Comparison of ENCODE assay signal across 1 cellular context in the genomic region with DNA sequence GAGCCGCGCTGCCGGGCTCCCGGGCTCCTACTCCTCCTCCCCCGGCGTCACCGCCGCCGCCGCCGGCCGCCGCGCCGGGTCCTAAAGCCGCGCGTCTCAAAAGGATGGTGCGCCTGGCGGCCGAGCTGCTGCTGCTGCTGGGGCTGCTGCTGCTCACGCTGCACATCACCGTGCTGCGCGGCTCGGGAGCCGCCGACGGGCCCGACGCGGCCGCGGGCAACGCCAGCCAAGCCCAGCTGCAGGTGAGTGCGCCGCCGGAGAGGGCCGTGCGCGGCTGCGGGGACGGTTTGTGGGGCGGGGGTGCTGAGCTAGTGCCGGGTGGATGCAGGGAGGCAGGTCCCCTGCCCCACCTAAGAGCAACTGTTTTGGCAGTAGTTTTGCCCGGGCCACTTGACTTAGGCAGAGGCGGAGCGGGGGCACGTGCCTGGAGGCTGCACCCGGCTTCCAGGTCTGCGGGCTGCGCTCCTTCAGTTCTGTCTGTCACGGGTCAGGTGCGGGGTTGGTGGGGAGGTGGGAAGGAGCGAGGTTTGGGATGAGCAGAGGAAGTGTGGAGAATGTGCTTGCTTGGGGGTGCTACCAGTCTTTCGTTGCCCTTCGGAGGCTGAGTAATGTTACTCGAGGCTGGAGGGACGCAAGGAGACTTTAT.
TF ChIP-seq lines count a peak whose summit lies in the region.

No MANE protein-coding gene starts in this region.

TF ChIP-seq in HepG2, 621 proteins besides CTCF, POLR2A, EP300 and RAD21 (continued from another document and continues in another):
- TF ChIP-seq, protein P1, sequence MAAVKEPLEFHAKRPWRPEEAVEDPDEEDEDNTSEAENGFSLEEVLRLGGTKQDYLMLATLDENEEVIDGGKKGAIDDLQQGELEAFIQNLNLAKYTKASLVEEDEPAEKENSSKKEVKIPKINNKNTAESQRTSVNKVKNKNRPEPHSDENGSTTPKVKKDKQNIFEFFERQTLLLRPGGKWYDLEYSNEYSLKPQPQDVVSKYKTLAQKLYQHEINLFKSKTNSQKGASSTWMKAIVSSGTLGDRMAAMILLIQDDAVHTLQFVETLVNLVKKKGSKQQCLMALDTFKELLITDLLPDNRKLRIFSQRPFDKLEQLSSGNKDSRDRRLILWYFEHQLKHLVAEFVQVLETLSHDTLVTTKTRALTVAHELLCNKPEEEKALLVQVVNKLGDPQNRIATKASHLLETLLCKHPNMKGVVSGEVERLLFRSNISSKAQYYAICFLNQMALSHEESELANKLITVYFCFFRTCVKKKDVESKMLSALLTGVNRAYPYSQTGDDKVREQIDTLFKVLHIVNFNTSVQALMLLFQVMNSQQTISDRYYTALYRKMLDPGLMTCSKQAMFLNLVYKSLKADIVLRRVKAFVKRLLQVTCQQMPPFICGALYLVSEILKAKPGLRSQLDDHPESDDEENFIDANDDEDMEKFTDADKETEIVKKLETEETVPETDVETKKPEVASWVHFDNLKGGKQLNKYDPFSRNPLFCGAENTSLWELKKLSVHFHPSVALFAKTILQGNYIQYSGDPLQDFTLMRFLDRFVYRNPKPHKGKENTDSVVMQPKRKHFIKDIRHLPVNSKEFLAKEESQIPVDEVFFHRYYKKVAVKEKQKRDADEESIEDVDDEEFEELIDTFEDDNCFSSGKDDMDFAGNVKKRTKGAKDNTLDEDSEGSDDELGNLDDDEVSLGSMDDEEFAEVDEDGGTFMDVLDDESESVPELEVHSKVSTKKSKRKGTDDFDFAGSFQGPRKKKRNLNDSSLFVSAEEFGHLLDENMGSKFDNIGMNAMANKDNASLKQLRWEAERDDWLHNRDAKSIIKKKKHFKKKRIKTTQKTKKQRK (IDR thresholded peaks at IDR 0.05; ENCODE audit: low read length) = no peak
- peak; percentile 20 for TF ChIP-seq YY1 (IDR thresholded peaks at IDR 0.05; ENCODE audit: insufficient read depth, insufficient replicate concordance, low read depth, low read length)
- TF ChIP-seq, protein P2, sequence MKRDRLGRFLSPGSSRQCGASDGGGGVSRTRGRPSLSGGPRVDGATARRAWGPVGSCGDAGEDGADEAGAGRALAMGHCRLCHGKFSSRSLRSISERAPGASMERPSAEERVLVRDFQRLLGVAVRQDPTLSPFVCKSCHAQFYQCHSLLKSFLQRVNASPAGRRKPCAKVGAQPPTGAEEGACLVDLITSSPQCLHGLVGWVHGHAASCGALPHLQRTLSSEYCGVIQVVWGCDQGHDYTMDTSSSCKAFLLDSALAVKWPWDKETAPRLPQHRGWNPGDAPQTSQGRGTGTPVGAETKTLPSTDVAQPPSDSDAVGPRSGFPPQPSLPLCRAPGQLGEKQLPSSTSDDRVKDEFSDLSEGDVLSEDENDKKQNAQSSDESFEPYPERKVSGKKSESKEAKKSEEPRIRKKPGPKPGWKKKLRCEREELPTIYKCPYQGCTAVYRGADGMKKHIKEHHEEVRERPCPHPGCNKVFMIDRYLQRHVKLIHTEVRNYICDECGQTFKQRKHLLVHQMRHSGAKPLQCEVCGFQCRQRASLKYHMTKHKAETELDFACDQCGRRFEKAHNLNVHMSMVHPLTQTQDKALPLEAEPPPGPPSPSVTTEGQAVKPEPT (CRISPR knock-in tag; IDR thresholded peaks at IDR 0.05; ENCODE audit: low read depth) = 0 out of 2 replicates have a peak, but pooled peaks have one; percentile 62
- no peak for TF ChIP-seq NAIF1 (CRISPR knock-in tag; IDR thresholded peaks at IDR 0.05; ENCODE audit: borderline replicate concordance)
- peak; percentile 64 for TF ChIP-seq MYC (CRISPR knock-in tag; IDR thresholded peaks at IDR 0.05; ENCODE audit: borderline replicate concordance)
- no peak for TF ChIP-seq PHF21A (CRISPR knock-in tag; IDR thresholded peaks at IDR 0.05)
- TF ChIP-seq, protein P3, sequence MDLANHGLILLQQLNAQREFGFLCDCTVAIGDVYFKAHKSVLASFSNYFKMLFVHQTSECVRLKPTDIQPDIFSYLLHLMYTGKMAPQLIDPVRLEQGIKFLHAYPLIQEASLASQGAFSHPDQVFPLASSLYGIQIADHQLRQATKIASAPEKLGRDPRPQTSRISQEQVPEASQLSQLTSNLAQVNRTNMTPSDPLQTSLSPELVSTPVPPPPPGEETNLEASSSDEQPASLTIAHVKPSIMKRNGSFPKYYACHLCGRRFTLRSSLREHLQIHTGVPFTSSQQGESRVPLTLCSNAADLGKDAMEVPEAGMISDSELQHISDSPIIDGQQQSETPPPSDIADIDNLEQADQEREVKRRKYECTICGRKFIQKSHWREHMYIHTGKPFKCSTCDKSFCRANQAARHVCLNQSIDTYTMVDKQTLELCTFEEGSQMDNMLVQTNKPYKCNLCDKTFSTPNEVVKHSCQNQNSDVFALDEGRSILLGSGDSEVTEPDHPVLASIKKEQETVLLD (CRISPR knock-in tag; IDR thresholded peaks at IDR 0.05; ENCODE audit: low read depth) = 0 out of 2 replicates have a peak, but pooled peaks have one; percentile 64
- no peak; the same call in 1 of the 2 replicates for TF ChIP-seq RCOR2 (CRISPR knock-in tag; IDR thresholded peaks at IDR 0.05)
- TF ChIP-seq SSRP1 (CRISPR knock-in tag; IDR thresholded peaks at IDR 0.05) = no peak
- TF ChIP-seq, protein P4, sequence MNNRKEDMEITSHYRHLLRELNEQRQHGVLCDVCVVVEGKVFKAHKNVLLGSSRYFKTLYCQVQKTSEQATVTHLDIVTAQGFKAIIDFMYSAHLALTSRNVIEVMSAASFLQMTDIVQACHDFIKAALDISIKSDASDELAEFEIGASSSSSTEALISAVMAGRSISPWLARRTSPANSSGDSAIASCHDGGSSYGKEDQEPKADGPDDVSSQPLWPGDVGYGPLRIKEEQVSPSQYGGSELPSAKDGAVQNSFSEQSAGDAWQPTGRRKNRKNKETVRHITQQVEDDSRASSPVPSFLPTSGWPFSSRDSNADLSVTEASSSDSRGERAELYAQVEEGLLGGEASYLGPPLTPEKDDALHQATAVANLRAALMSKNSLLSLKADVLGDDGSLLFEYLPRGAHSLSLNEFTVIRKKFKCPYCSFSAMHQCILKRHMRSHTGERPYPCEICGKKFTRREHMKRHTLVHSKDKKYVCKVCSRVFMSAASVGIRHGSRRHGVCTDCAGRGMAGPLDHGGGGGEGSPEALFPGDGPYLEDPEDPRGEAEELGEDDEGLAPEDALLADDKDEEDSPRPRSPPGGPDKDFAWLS (CRISPR knock-in tag; IDR thresholded peaks at IDR 0.05; ENCODE audit: borderline replicate concordance) = no peak
- no peak for TF ChIP-seq GATA4 (IDR thresholded peaks at IDR 0.05; ENCODE audit: borderline replicate concordance, low read depth)
- TF ChIP-seq NR2C2 (CRISPR knock-in tag; IDR thresholded peaks at IDR 0.05; ENCODE audit: borderline replicate concordance) = peak; percentile 36; the same call in 1 of the 2 replicates
- no peak for TF ChIP-seq NR3C1 (CRISPR knock-in tag; IDR thresholded peaks at IDR 0.05)
- peak; percentile 26; the same call in 1 of the 2 replicates for TF ChIP-seq AHR (CRISPR knock-in tag; IDR thresholded peaks at IDR 0.05)
- TF ChIP-seq, protein P5, sequence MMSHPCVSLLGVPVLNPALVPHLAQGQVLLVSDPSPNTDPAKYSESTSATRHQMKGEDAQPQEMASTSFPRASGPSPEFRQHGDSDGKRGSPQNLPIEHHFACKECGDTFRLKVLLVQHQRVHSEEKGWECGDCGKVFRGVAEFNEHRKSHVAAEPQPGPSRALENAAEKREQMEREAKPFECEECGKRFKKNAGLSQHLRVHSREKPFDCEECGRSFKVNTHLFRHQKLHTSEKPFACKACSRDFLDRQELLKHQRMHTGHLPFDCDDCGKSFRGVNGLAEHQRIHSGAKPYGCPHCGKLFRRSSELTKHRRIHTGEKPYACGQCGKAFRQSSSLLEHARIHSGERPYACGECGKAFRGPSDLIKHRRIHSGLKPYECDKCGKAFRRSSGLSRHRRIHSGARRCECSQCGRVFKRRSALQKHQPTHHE (CRISPR knock-in tag; IDR thresholded peaks at IDR 0.05; ENCODE audit: borderline replicate concordance) = no peak
- TF ChIP-seq ZC3H13 (CRISPR knock-in tag; IDR thresholded peaks at IDR 0.05) = 0 out of 2 replicates have a peak, but pooled peaks have one; percentile 25
- TF ChIP-seq, protein P6, sequence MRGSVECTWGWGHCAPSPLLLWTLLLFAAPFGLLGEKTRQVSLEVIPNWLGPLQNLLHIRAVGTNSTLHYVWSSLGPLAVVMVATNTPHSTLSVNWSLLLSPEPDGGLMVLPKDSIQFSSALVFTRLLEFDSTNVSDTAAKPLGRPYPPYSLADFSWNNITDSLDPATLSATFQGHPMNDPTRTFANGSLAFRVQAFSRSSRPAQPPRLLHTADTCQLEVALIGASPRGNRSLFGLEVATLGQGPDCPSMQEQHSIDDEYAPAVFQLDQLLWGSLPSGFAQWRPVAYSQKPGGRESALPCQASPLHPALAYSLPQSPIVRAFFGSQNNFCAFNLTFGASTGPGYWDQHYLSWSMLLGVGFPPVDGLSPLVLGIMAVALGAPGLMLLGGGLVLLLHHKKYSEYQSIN (CRISPR knock-in tag; IDR thresholded peaks at IDR 0.05; ENCODE audit: borderline replicate concordance) = no peak
- TF ChIP-seq, protein P7, sequence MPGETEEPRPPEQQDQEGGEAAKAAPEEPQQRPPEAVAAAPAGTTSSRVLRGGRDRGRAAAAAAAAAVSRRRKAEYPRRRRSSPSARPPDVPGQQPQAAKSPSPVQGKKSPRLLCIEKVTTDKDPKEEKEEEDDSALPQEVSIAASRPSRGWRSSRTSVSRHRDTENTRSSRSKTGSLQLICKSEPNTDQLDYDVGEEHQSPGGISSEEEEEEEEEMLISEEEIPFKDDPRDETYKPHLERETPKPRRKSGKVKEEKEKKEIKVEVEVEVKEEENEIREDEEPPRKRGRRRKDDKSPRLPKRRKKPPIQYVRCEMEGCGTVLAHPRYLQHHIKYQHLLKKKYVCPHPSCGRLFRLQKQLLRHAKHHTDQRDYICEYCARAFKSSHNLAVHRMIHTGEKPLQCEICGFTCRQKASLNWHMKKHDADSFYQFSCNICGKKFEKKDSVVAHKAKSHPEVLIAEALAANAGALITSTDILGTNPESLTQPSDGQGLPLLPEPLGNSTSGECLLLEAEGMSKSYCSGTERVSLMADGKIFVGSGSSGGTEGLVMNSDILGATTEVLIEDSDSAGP (CRISPR knock-in tag; IDR thresholded peaks at IDR 0.05; ENCODE audit: borderline replicate concordance) = peak; percentile 80
- TF ChIP-seq ZNF260 (CRISPR knock-in tag; IDR thresholded peaks at IDR 0.05; ENCODE audit: borderline replicate concordance, low read depth) = no peak
- TF ChIP-seq SATB2 (CRISPR knock-in tag; IDR thresholded peaks at IDR 0.05) = no peak
- TF ChIP-seq, protein P8, sequence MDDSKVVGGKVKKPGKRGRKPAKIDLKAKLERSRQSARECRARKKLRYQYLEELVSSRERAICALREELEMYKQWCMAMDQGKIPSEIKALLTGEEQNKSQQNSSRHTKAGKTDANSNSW (CRISPR knock-in tag; IDR thresholded peaks at IDR 0.05; ENCODE audit: borderline replicate concordance) = peak; percentile 80; the same call in 1 of the 2 replicates
- no peak for TF ChIP-seq MEF2D (CRISPR knock-in tag; IDR thresholded peaks at IDR 0.05)
- TF ChIP-seq, protein P9, sequence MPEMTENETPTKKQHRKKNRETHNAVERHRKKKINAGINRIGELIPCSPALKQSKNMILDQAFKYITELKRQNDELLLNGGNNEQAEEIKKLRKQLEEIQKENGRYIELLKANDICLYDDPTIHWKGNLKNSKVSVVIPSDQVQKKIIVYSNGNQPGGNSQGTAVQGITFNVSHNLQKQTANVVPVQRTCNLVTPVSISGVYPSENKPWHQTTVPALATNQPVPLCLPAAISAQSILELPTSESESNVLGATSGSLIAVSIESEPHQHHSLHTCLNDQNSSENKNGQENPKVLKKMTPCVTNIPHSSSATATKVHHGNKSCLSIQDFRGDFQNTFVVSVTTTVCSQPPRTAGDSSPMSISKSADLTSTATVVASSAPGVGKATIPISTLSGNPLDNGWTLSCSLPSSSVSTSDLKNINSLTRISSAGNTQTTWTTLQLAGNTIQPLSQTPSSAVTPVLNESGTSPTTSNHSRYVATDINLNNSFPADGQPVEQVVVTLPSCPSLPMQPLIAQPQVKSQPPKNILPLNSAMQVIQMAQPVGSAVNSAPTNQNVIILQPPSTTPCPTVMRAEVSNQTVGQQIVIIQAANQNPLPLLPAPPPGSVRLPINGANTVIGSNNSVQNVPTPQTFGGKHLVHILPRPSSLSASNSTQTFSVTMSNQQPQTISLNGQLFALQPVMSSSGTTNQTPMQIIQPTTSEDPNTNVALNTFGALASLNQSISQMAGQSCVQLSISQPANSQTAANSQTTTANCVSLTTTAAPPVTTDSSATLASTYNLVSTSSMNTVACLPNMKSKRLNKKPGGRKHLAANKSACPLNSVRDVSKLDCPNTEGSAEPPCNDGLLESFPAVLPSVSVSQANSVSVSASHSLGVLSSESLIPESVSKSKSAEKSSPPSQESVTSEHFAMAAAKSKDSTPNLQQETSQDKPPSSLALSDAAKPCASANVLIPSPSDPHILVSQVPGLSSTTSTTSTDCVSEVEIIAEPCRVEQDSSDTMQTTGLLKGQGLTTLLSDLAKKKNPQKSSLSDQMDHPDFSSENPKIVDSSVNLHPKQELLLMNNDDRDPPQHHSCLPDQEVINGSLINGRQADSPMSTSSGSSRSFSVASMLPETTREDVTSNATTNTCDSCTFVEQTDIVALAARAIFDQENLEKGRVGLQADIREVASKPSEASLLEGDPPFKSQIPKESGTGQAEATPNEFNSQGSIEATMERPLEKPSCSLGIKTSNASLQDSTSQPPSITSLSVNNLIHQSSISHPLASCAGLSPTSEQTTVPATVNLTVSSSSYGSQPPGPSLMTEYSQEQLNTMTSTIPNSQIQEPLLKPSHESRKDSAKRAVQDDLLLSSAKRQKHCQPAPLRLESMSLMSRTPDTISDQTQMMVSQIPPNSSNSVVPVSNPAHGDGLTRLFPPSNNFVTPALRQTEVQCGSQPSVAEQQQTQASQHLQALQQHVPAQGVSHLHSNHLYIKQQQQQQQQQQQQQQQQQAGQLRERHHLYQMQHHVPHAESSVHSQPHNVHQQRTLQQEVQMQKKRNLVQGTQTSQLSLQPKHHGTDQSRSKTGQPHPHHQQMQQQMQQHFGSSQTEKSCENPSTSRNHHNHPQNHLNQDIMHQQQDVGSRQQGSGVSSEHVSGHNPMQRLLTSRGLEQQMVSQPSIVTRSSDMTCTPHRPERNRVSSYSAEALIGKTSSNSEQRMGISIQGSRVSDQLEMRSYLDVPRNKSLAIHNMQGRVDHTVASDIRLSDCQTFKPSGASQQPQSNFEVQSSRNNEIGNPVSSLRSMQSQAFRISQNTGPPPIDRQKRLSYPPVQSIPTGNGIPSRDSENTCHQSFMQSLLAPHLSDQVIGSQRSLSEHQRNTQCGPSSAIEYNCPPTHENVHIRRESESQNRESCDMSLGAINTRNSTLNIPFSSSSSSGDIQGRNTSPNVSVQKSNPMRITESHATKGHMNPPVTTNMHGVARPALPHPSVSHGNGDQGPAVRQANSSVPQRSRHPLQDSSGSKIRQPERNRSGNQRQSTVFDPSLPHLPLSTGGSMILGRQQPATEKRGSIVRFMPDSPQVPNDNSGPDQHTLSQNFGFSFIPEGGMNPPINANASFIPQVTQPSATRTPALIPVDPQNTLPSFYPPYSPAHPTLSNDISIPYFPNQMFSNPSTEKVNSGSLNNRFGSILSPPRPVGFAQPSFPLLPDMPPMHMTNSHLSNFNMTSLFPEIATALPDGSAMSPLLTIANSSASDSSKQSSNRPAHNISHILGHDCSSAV (CRISPR knock-in tag; IDR thresholded peaks at IDR 0.05; ENCODE audit: borderline replicate concordance) = no peak
- no peak for TF ChIP-seq HNF4G (IDR thresholded peaks at IDR 0.05; ENCODE audit: borderline replicate concordance, low read depth, low read length)
- TF ChIP-seq HNF4G (CRISPR knock-in tag; IDR thresholded peaks at IDR 0.05; ENCODE audit: borderline replicate concordance, low read depth) = no peak
- TF ChIP-seq TOE1 (CRISPR knock-in tag; IDR thresholded peaks at IDR 0.05) = no peak
- no peak for TF ChIP-seq NR2F2 (IDR thresholded peaks at IDR 0.05; ENCODE audit: borderline replicate concordance, low read depth)
- TF ChIP-seq NR1H2 (CRISPR knock-in tag; IDR thresholded peaks at IDR 0.05; ENCODE audit: borderline replicate concordance, low read depth) = 0 out of 2 replicates have a peak, but pooled peaks have one; percentile 55
- no peak for TF ChIP-seq HNRNPL (IDR thresholded peaks at IDR 0.05; ENCODE audit: low read depth, low read length)
- TF ChIP-seq MTA1 (CRISPR knock-in tag; IDR thresholded peaks at IDR 0.05; ENCODE audit: borderline replicate concordance) = peak; percentile 57; the same call in 1 of the 2 replicates
- TF ChIP-seq NFE2L2 (IDR thresholded peaks at IDR 0.05; ENCODE audit: low read length) = no peak
- no peak for TF ChIP-seq WIZ (CRISPR knock-in tag; IDR thresholded peaks at IDR 0.05)
